1 cellular context compared by ENCODE assay signal in the genomic region with DNA sequence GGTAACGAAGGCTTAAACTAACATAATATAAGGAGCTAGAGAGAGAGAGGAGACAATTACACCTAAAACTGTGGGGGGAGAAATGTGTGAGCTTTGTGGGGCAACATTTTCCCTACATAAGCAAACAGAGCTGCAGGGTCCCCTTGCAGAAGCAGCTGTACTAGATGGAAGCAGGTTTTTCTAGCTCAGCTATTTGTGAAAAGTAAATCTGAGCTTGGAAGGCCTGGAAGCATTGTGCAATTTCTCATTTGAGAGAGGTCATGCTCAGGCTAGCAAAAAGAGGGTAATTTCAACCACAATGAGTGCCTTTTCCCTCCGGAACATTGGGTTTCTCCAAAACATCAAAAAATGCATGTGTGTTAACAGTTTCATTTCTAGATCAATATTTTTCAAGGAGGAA.
A peak's percentile ranks its signal among the peaks of the same experiment; 100 is the strongest.
TF ChIP-seq lines count a peak whose summit lies in the region.

No MANE protein-coding gene starts in this region.

TF ChIP-seq in IMR-90, 13 proteins besides CTCF, POLR2A, EP300 and RAD21 (continued from another document):
- TF ChIP-seq, protein P1, sequence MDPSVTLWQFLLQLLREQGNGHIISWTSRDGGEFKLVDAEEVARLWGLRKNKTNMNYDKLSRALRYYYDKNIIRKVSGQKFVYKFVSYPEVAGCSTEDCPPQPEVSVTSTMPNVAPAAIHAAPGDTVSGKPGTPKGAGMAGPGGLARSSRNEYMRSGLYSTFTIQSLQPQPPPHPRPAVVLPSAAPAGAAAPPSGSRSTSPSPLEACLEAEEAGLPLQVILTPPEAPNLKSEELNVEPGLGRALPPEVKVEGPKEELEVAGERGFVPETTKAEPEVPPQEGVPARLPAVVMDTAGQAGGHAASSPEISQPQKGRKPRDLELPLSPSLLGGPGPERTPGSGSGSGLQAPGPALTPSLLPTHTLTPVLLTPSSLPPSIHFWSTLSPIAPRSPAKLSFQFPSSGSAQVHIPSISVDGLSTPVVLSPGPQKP (IDR thresholded peaks at IDR 0.05; ENCODE audit: borderline replicate concordance, low read depth, low read length) = no peak
- no peak for TF ChIP-seq FOS (IDR thresholded peaks at IDR 0.05; ENCODE audit: low read depth, low read length)
- TF ChIP-seq RCOR1 (IDR thresholded peaks at IDR 0.05; ENCODE audit: insufficient replicate concordance, low read length) = no peak
- TF ChIP-seq CEBPB (IDR thresholded peaks at IDR 0.05; ENCODE audit: low read depth, low read length) = peak; percentile 77; the same call in 1 of the 2 replicates
- TF ChIP-seq MAFK (IDR thresholded peaks at IDR 0.05; ENCODE audit: low read depth, low read length) = no peak
- no peak for TF ChIP-seq MAZ (IDR thresholded peaks at IDR 0.05; ENCODE audit: borderline replicate concordance, low read depth, low read length)
- TF ChIP-seq NFE2L2 (IDR thresholded peaks at IDR 0.05; ENCODE audit: low read depth, low read length) = no peak
